Comparison of ENCODE assay signal across 11 cellular contexts in the genomic region with DNA sequence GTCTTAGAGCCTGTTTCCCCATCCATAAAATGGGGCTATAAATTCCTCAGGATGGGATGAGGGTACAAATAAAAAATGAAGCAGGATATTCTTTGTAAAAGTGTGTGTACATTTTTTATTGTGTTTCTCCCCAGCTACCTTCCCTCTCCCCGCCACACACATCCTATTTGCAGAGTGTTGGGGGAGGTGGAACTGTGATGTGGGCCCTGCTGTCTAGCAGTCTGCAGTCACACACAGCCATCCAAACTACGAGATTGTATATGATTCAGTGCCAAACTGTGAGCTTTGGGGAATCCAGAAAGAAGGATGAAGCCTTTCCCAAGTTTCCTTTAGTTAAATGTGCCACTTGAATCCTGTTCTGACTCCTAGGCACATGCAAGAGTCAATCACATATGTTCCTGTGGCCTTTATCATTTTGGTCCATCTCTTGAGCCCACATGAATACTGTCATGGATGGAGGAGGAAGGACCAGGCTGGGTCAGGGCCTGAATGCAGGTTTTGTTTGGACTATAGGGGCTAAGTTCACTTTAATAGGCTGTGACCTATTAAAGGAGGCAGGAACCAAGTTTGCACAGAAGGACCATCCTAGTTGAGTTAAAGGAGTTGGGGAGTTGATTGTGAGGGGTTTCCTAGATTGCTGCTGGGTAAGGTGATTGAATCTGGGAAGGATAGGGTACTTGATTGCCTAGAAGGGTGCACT. TPM values are rescaled to one million over a fixed set of nuclear protein-coding genes. Genes with fewer than 3 reads are reported as not detected.
DNase-seq lines count a peak whose midpoint lies in the region; FAIRE-seq and TF ChIP-seq lines count a peak whose summit lies in the region.
"Had no signal": no experiment of that assay in that cellular context is flagged by ENCODE, and none has a peak within 500 bp of the region (broad histone marks: within the 10 kb centered on the region; RNA-seq: fewer than 3 reads in every experiment).

No MANE protein-coding gene starts in this region.

- no peak for TF ChIP-seq CTCF in OCI-LY7 (conservative IDR thresholded peaks at IDR 0.05; ENCODE audit: low read length)

- no peaks in the 10 kb centered on the region for H3K27me3 Mint-ChIP-seq in activated T-cell treated with anti-CD3 and anti-CD28 coated beads, Interleukin-2, amount 50 U/mL, for 24 hours

- POLR2A ChIA-PET in OCI-LY7 (lab: Charles Lee), result interaction anchor here (0.6 to 1.7 kb wide), 2 partner anchors 19 to 970 kb away, joined by 5 read pairs; partner anchors contain the start of genes MRPL43 and TWNK

- H3K9me3 ChIP-seq in OCI-LY7 (ENCODE audit: low read length), result no peaks in the 10 kb centered on the region
- H3K9me3 ChIP-seq in iPS-18a (ENCODE audit: control insufficient read depth, low read depth, low read length), result no peaks in the 10 kb centered on the region
- H3K9me3 ChIP-seq in skeletal muscle tissue (ENCODE audit: control insufficient read depth in 3 of 3, low read length in 3 of 3), result no peaks in the 10 kb centered on the region
- no peaks in the 10 kb centered on the region for H3K9me3 ChIP-seq in HAP-1
- H3K9me3 ChIP-seq: pancreas, testis had no signal

- CTCF ChIA-PET in OCI-LY7 (lab: Charles Lee; ENCODE audit: unreplicated experiment), result interaction anchor here (0.6 to 1.2 kb wide), 2 partner anchors 32 to 46 kb away, joined by 3 to 5 read pairs; no protein-coding TSS in a partner anchor

- H3K36me3 ChIP-seq in OCI-LY7 (ENCODE audit: insufficient read depth, low read length) (peaks cover 17% of the 10 kb centered on the region; the same call in 1 of the 2 replicates), iPS-18a (ENCODE audit: control insufficient read depth, low read depth, low read length) (no peaks in the 10 kb centered on the region), skeletal muscle tissue (ENCODE audit: control insufficient read depth in 3 of 3, insufficient read depth in 3 of 3, low read length in 3 of 3) (peaks cover 3 to 28% (median 18%) of the 10 kb centered on the region in 3 donors), HAP-1 (replicated peaks) (no peaks in the 10 kb centered on the region; the same call in 1 of the 2 replicates)
- H3K36me3 ChIP-seq: pancreas had no signal

- H3K4me3 Mint-ChIP-seq in activated T-cell treated with anti-CD3 and anti-CD28 coated beads, Interleukin-2, amount 50 U/mL, for 24 hours, result peak overlapping the region; percentile 59

- peak overlapping the region; percentile 47 for H3K27ac Mint-ChIP-seq in activated T-cell treated with anti-CD3 and anti-CD28 coated beads, Interleukin-2, amount 50 U/mL, for 24 hours

- H3K27me3 ChIP-seq in iPS-18a (ENCODE audit: control insufficient read depth, insufficient read depth, low read length) (peaks cover 5% of the 10 kb centered on the region), skeletal muscle tissue (ENCODE audit: control insufficient read depth in 3 of 3, insufficient read depth in 3 of 3, low read length in 3 of 3) (no peaks in the 10 kb centered on the region), HAP-1 (ENCODE audit: low read depth) (no peaks in the 10 kb centered on the region)
- H3K27me3 ChIP-seq: pancreas, testis had no signal

- H3K27ac ChIP-seq in OCI-LY7 (ENCODE audit: low read depth, low read length, poor library complexity, severe bottlenecking) (no peak overlapping the region), iPS-18a (ENCODE audit: low read length) (no peak overlapping the region), skeletal muscle tissue (ENCODE audit: low read depth, low read length) (no peak overlapping the region)
- H3K27ac ChIP-seq: testis had no signal

- in situ Hi-C loops in HAP-1 (cut with MboI; ENCODE audit: low sequenced_read_pairs), result no loop called here

- no TSS peak for BruUV-seq in OCI-LY7 (replicated peaks; lab: Mats Ljungman, UMichigan)

- no peaks in the 10 kb centered on the region for H3K9me2 ChIP-seq in OCI-LY7 (ENCODE audit: insufficient read depth, low read length)

- H2AFZ ChIP-seq in OCI-LY7 (ENCODE audit: low read length), result peak overlapping the region; percentile 8; the same call in 1 of the 2 replicates

- H3K79me2 ChIP-seq in OCI-LY7 (ENCODE audit: insufficient read depth, low read depth, low read length), result no peaks in the 10 kb centered on the region

- intact Hi-C loops in OCI-LY7 (cut with micrococcal nuclease; ENCODE audit: unreplicated experiment), result loop anchor here (2.0 kb wide), 1 partner anchor 47 kb away; no protein-coding TSS in a partner anchor

- H3K9ac ChIP-seq in iPS-18a (ENCODE audit: low read length), result no peak overlapping the region
- H3K9ac ChIP-seq in skeletal muscle tissue (ENCODE audit: low read depth in 1 of 3, low read length in 3 of 3), result peak overlapping the region in 2 of 3 donors; percentile 35 to 45

- H3K4me1 ChIP-seq in OCI-LY7 (ENCODE audit: insufficient read depth, low read length, poor library complexity, severe bottlenecking) (peaks cover 15% of the 10 kb centered on the region), iPS-18a (ENCODE audit: control insufficient read depth, low read depth, low read length) (no peaks in the 10 kb centered on the region), skeletal muscle tissue (ENCODE audit: control insufficient read depth in 3 of 3, insufficient read depth in 3 of 3, low read length in 3 of 3) (peaks cover 6 to 16% (median 15%) of the 10 kb centered on the region in 3 donors), HAP-1 (0 out of 2 replicates have a peak, but pooled peaks cover 4% of the 10 kb centered on the region)

- peaks cover 21% of the 10 kb centered on the region for H3K4me1 Mint-ChIP-seq in activated T-cell treated with anti-CD3 and anti-CD28 coated beads, Interleukin-2, amount 50 U/mL, for 24 hours (ENCODE audit: low read depth)

- no peak for TF ChIP-seq POLR2A in GM12891 (IDR thresholded peaks at IDR 0.05; ENCODE audit: low read depth, low read length)

- no peak for DNase-seq in activated T-cell treated with anti-CD3 and anti-CD28 coated beads, Interleukin-2, amount 50 U/mL, for 24 hours
- DNase-seq in activated T-cell treated with anti-CD3 and anti-CD28 coated beads, Interleukin-2, amount 50 U/mL, for 1 hour, result no peak
- DNase-seq in OCI-LY7 (ENCODE audit: low spot score) (no peak), occipital lobe (lab: John Stamatoyannopoulos, UW) (no peak), GM12891 (ENCODE audit: insufficient read length, low spot score) (no peak), HAP-1 (ENCODE audit: low spot score in 2 of 2) (no peak)

- H3K9me3 Mint-ChIP-seq in activated T-cell treated with anti-CD3 and anti-CD28 coated beads, Interleukin-2, amount 50 U/mL, for 24 hours, result no peaks in the 10 kb centered on the region

- H3K4me3 ChIP-seq in OCI-LY7 (ENCODE audit: low read depth, low read length, poor library complexity, severe bottlenecking), result no peak overlapping the region
- H3K4me3 ChIP-seq in iPS-18a (ENCODE audit: low read length), result peak overlapping the region; percentile 74
- H3K4me3 ChIP-seq in skeletal muscle tissue (ENCODE audit: low read length in 3 of 3), result peak overlapping the region in 2 of 3 donors; percentile 56 to 71
- H3K4me3 ChIP-seq in HAP-1, result no peak overlapping the region

- no peaks in the 10 kb centered on the region for H4K20me1 ChIP-seq in OCI-LY7 (ENCODE audit: insufficient read depth, low read length)

- peaks cover 26% of the 10 kb centered on the region for H3K36me3 Mint-ChIP-seq in activated T-cell treated with anti-CD3 and anti-CD28 coated beads, Interleukin-2, amount 50 U/mL, for 24 hours (ENCODE audit: low read depth)

- no peak for FAIRE-seq in GM12891 (lab: Jason Lieb, UNC)
- FAIRE-seq: bronchial epithelial cell, pancreas had no signal

- 0 out of 2 replicates have a peak overlapping the region, but pooled peaks have one; percentile 67 for H3K4me2 ChIP-seq in OCI-LY7 (ENCODE audit: low read length)

TF ChIP-seq in GM12891, 5 proteins besides CTCF, POLR2A, EP300 and RAD21:
- no peak for TF ChIP-seq TAF1 (IDR thresholded peaks at IDR 0.05; ENCODE audit: low read depth, low read length)
- no peak for TF ChIP-seq POU2F2 (IDR thresholded peaks at IDR 0.05; ENCODE audit: low read depth, low read length)

RNA-seq across cellular contexts. Expression of gene SEMA4G, which starts 1.1 kb away (rescaled TPM):
- total RNA-seq in OCI-LY7 (2014; rRNA removed; shearing (Covaris generic)), result 0.41 TPM in 1 of 2 replicates, not detected in the other
- total RNA-seq in OCI-LY7 (2022), result 0.17 and 0.21 TPM in 2 replicates
- 0.52 TPM for total RNA-seq in skeletal muscle tissue
- total RNA-seq in occipital lobe, result 8.0 TPM
- polyA plus RNA-seq in GM12891 (2012; ENCODE audit: low read depth, missing spikeins), result 1.3 TPM

RNA-seq across cellular contexts. Expression of gene MRPL43, which starts 19.1 kb away (rescaled TPM):
- total RNA-seq in OCI-LY7 (2014; rRNA removed; shearing (Covaris generic)), result 51.9 and 56.2 TPM in 2 replicates
- total RNA-seq in OCI-LY7 (2022), result 49.8 and 53.8 TPM in 2 replicates
- 41.2 TPM for total RNA-seq in skeletal muscle tissue
- total RNA-seq in occipital lobe, result 37.9 TPM
- polyA plus RNA-seq in GM12891 (2012; ENCODE audit: low read depth, missing spikeins), result 57.3 TPM

RNA-seq across cellular contexts. Expression of gene TWNK, which starts 19.2 kb away (rescaled TPM):
- 14.5 and 15.8 TPM in 2 replicates for total RNA-seq in OCI-LY7 (2014; rRNA removed; shearing (Covaris generic))
- total RNA-seq in OCI-LY7 (2022) (20.3 and 21.7 TPM in 2 replicates), skeletal muscle tissue (4.2 TPM), occipital lobe (4.7 TPM)
- 15.0 TPM for polyA plus RNA-seq in GM12891 (2012; ENCODE audit: low read depth, missing spikeins)

RNA-seq across cellular contexts. Expression of gene LZTS2, which starts 31.4 kb away (rescaled TPM):
- 10.4 and 13.6 TPM in 2 replicates for total RNA-seq in OCI-LY7 (2014; rRNA removed; shearing (Covaris generic))
- total RNA-seq in OCI-LY7 (2022) (20.3 and 20.5 TPM in 2 replicates), skeletal muscle tissue (37.6 TPM), occipital lobe (15.4 TPM)
- 14.1 TPM for polyA plus RNA-seq in GM12891 (2012; ENCODE audit: low read depth, missing spikeins)

RNA-seq across cellular contexts. Expression of gene SLF2, which starts 55.4 kb away (rescaled TPM):
- total RNA-seq in OCI-LY7 (2014; rRNA removed; shearing (Covaris generic)), result 50.9 and 58.2 TPM in 2 replicates
- total RNA-seq in OCI-LY7 (2022), result 52.1 and 52.3 TPM in 2 replicates
- 98.6 TPM for total RNA-seq in skeletal muscle tissue
- 61.9 TPM for total RNA-seq in occipital lobe
- 8.1 TPM for polyA plus RNA-seq in GM12891 (2012; ENCODE audit: low read depth, missing spikeins)

Comparison
In these comparisons a context has a peak if more than half of its experiments do, and no peak if none do; other contexts are left out.
1. H3K4me3 ChIP-seq: peak in iPS-18a (single experiment) and skeletal muscle tissue (2 of 3); none in OCI-LY7 (single experiment) and HAP-1 (single experiment).